In genomic region chr1:60170709-60171108, GRCh38 we compare ENCODE assay signal across 27 cellular contexts.
"Had no signal": no experiment of that assay in that cellular context is flagged by ENCODE, and none has a peak within 500 bp of the region (broad histone marks: within the 10 kb centered on the region; RNA-seq: fewer than 3 reads in every experiment).

No MANE protein-coding gene starts in this region.

- H3K27me3 Mint-ChIP-seq: activated B cell treated with CpG ODN at 0.5 μM for 24 hours; activated CD4-positive, alpha-beta T cell treated with anti-CD3 and anti-CD28 coated beads, Interleukin-2, amount 10 ng/mL, durations not matched to agents 7 days and 5 days; dendritic cell treated with granulocyte-macrophage colony-stimulating factor and Interleukin-4, amounts not matched to agents 40 ng/mL and 50 ng/mL, for 4 days had no signal

- H3K4me1 Mint-ChIP-seq: activated B cell treated with CpG ODN at 0.5 μM for 24 hours; activated CD4-positive, alpha-beta T cell treated with anti-CD3 and anti-CD28 coated beads, Interleukin-2, amount 10 ng/mL, durations not matched to agents 7 days and 5 days; memory B cell; naive thymus-derived CD8-positive, alpha-beta T cell had no signal

- H3K27ac Mint-ChIP-seq: activated B cell treated with CpG ODN at 0.5 μM for 24 hours; activated CD4-positive, alpha-beta T cell treated with anti-CD3 and anti-CD28 coated beads, Interleukin-2, amount 10 ng/mL, durations not matched to agents 7 days and 5 days; activated naive CD8-positive, alpha-beta T cell; activated T-cell treated with anti-CD3 and anti-CD28 coated beads, Interleukin-2, amount 50 U/mL, for 72 hours; dendritic cell treated with granulocyte-macrophage colony-stimulating factor and Interleukin-4, amounts not matched to agents 40 ng/mL and 50 ng/mL, for 4 days; memory B cell; naive thymus-derived CD8-positive, alpha-beta T cell; T-helper 2 cell treated with Interferon-gamma antibody and Interleukin-4, amounts not matched to agents 5 μg/mL and 100 μg/mL, for 36 hours had no signal

- H3K36me3 Mint-ChIP-seq: activated naive CD8-positive, alpha-beta T cell; memory B cell; naive thymus-derived CD8-positive, alpha-beta T cell had no signal

- H3K4me3 ChIP-seq: tibial nerve, vagina had no signal

- H3K4me3 Mint-ChIP-seq: activated B cell treated with CpG ODN at 0.5 μM for 24 hours; activated CD4-positive, alpha-beta T cell treated with anti-CD3 and anti-CD28 coated beads, Interleukin-2, amount 10 ng/mL, durations not matched to agents 7 days and 5 days; activated naive CD8-positive, alpha-beta T cell; activated T-cell treated with anti-CD3 and anti-CD28 coated beads, Interleukin-2, amount 50 U/mL, for 72 hours; dendritic cell treated with granulocyte-macrophage colony-stimulating factor and Interleukin-4, amounts not matched to agents 40 ng/mL and 50 ng/mL, for 4 days; memory B cell; naive thymus-derived CD8-positive, alpha-beta T cell; T-helper 2 cell treated with Interferon-gamma antibody and Interleukin-4, amounts not matched to agents 5 μg/mL and 100 μg/mL, for 36 hours had no signal

- ATAC-seq: activated T-cell treated with anti-CD3 and anti-CD28 coated beads, Interleukin-2, amount 50 U/mL, for 72 hours; left ventricle myocardium superior; naive thymus-derived CD8-positive, alpha-beta T cell had no signal

- H3K9me3 Mint-ChIP-seq: activated B cell treated with CpG ODN at 0.5 μM for 24 hours; activated CD4-positive, alpha-beta T cell treated with anti-CD3 and anti-CD28 coated beads, Interleukin-2, amount 10 ng/mL, durations not matched to agents 7 days and 5 days; dendritic cell treated with granulocyte-macrophage colony-stimulating factor and Interleukin-4, amounts not matched to agents 40 ng/mL and 50 ng/mL, for 4 days; T-helper 2 cell treated with Interferon-gamma antibody and Interleukin-4, amounts not matched to agents 5 μg/mL and 100 μg/mL, for 36 hours had no signal

- DNase-seq: activated B cell treated with CpG ODN at 0.5 μM for 24 hours; activated CD4-positive, alpha-beta T cell treated with anti-CD3 and anti-CD28 coated beads, Interleukin-2, amount 10 ng/mL, durations not matched to agents 7 days and 5 days; activated CD8-positive, alpha-beta memory T cell treated with anti-CD3 and anti-CD28 coated beads, Interleukin-2, amount 50 U/mL, for 48 hours; activated gamma-delta T cell; activated T-cell treated with anti-CD3 and anti-CD28 coated beads, Interleukin-2, amount 50 U/mL, for 72 hours; amygdala; brain microvascular endothelial cell; effector memory CD4-positive, alpha-beta T cell; erythroblast; foreskin fibroblast; glutamatergic neuron; hypothalamus; kidney glomerular epithelial cell; left ventricle myocardium superior; naive thymus-derived CD8-positive, alpha-beta T cell; posterior cingulate gyrus; retina; stimulated activated CD4-positive, alpha-beta T cell treated with anti-CD3 and anti-CD28 coated beads, Interleukin-15, amount 100 ng/mL, for 24 hours; stimulated activated CD4-positive, alpha-beta T cell treated with anti-CD3 and anti-CD28 coated beads, Interleukin-4, amount 100 ng/mL, for 1 hour; stimulated activated naive CD4-positive, alpha-beta T cell; substantia nigra had no signal
